8 cellular contexts compared by ENCODE assay signal in the genomic region with DNA sequence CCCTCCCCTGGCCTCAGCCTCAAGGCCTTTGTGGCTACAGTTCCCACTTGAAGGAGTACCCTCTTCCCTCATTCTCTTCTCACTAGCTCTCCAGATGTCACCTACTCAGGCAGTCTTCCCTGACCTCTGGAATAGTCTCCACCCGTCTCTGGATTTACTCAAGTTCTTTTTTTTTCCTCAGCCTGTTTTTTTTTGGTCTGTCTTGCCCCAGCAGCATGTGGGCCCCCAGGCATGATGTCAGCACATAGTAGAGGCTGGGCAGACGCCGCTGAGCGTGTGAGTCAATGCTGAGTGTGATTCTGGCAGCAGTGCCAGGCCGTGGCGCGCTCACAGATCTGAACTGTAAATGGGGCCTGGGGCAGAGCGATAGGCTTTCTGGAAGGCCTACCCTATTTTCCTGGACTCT. TPM values are rescaled to one million over a fixed set of nuclear protein-coding genes. Genes with fewer than 3 reads are reported as not detected.
DNase-seq lines count a peak whose midpoint lies in the region; ATAC-seq and TF ChIP-seq lines count a peak whose summit lies in the region.
"Not testable (repeated sequence)": the region's sequence is repeated elsewhere in the genome, so short reads cannot be mapped to it uniquely, and the experiment has no call there.

No MANE protein-coding gene starts in this region.

- peaks cover 26 to 76% (median 53%) of the 10 kb centered on the region in 10 experiments for H3K4me1 ChIP-seq in BLaER1 treated with 17β-estradiol and CSF1 and Interleukin-3, amounts not matched to agents 10 nM and 100 nM
- H3K4me1 ChIP-seq in SJSA1 (replicated peaks); foreskin keratinocyte: not testable (repeated sequence)
- peaks cover 11% of the 10 kb centered on the region for H3K4me1 ChIP-seq in psoas muscle

- H3K4me3 ChIP-seq in BLaER1 treated with 17β-estradiol and CSF1 and Interleukin-3, amounts not matched to agents 10 nM and 100 nM; SJSA1; psoas muscle: not testable (repeated sequence)

- ATAC-seq in foreskin keratinocyte (peak; percentile 94), psoas muscle (peak; percentile 41 to 70 (median 51))

- peak overlapping the region in 3 of 11 experiments; percentile 0 to 57 (median 34); a peak in 2 of 22 replicates for H3K9ac ChIP-seq in BLaER1 treated with 17β-estradiol and CSF1 and Interleukin-3, amounts not matched to agents 10 nM and 100 nM

- DNase-seq in HT1080 (ENCODE audit: low read depth) (peak; percentile 96), SJSA1 (ENCODE audit: low read depth in 1 of 2, low spot score in 2 of 2) (peak; percentile 64 to 81), cerebellar cortex (ENCODE audit: low spot score) (peak; percentile 63), foreskin keratinocyte (peak; percentile 66 to 81), lung microvascular endothelial cell (ENCODE audit: low read depth in 2 of 2) (peak; percentile 54 to 85), psoas muscle (peak; percentile 80 to 83), ureter (ENCODE audit: low spot score) (peak; percentile 58)

- not testable (repeated sequence) for H3K9me3 ChIP-seq in BLaER1 treated with 17β-estradiol and CSF1 and Interleukin-3, amounts not matched to agents 10 nM and 100 nM (replicated peaks in 1 of 11); SJSA1 (replicated peaks); psoas muscle

- peaks cover 0 to 28% (median 0%) of the 10 kb centered on the region in 11 experiments; a peak in 11 of 22 replicates for H3K36me3 ChIP-seq in BLaER1 treated with 17β-estradiol and CSF1 and Interleukin-3, amounts not matched to agents 10 nM and 100 nM
- H3K36me3 ChIP-seq in SJSA1; psoas muscle (ENCODE audit: insufficient read depth in 1 of 2, low read depth in 1 of 2): not testable (repeated sequence)

- not testable (repeated sequence) for H3K27me3 ChIP-seq in BLaER1 treated with 17β-estradiol and CSF1 and Interleukin-3, amounts not matched to agents 10 nM and 100 nM; SJSA1 (replicated peaks); foreskin keratinocyte; psoas muscle (ENCODE audit: insufficient read depth in 3 of 3, low read length in 2 of 3)

- H3K27ac ChIP-seq in BLaER1 treated with 17β-estradiol and CSF1 and Interleukin-3, amounts not matched to agents 10 nM and 100 nM = peak overlapping the region in 6 of 11 experiments; percentile 0 to 41 (median 17); a peak in 7 of 22 replicates
- H3K27ac ChIP-seq in SJSA1 = not testable (repeated sequence)
- H3K27ac ChIP-seq in foreskin keratinocyte = peak overlapping the region; percentile 52
- H3K27ac ChIP-seq in psoas muscle = peak overlapping the region; percentile 63

- WGBS in psoas muscle, 3 donors = 52 to 64% (median 61%) methylated on average over 8 of the region's 8 CpGs

- peaks cover 0 to 91% (median 6%) of the 10 kb centered on the region in 11 experiments; a peak in 12 of 22 replicates for H4K20me1 ChIP-seq in BLaER1 treated with 17β-estradiol and CSF1 and Interleukin-3, amounts not matched to agents 10 nM and 100 nM

- H3K4me2 ChIP-seq in BLaER1 treated with 17β-estradiol and CSF1 and Interleukin-3, amounts not matched to agents 10 nM and 100 nM = peak overlapping the region in 6 of 11 experiments; percentile 3 to 44 (median 26); a peak in 6 of 22 replicates

- intact Hi-C loops in psoas muscle (cut with DNase I) = not testable (repeated sequence)

- TF ChIP-seq CTCF in foreskin keratinocyte (conservative IDR thresholded peaks at IDR 0.05); psoas muscle (IDR thresholded peaks at IDR 0.05): not testable (repeated sequence)

RNA-seq across cellular contexts. Expression of a gene that starts 26.0 kb away (rescaled TPM):
- total RNA-seq in HT1080 (2014; rRNA removed; shearing (Covaris generic)) = 0.10 and 0.21 TPM in 2 replicates
- 0.01 and 0.16 TPM in 2 replicates for polyA plus RNA-seq in HT1080 (2015; cell fraction: cytosol; rRNA removed)
- polyA plus RNA-seq in HT1080 (2015; cell fraction: nucleus; rRNA removed) = 0.04 and 0.07 TPM in 2 replicates
- total RNA-seq in SJSA1 (2014; rRNA removed; shearing (Covaris generic)) = not detected in 2 replicates
- total RNA-seq in foreskin keratinocyte = 0.11 and 0.14 TPM in 2 replicates
- polyA plus RNA-seq in foreskin keratinocyte = 0.06 TPM in 2 replicates
- total RNA-seq in lung microvascular endothelial cell = 0.44 TPM in 1 of 2 replicates, not detected in the other
- total RNA-seq in psoas muscle = 10 to 100 TPM in 3 of 4 donors, 1 to 10 TPM in 1; 9.4 to 31.0 (median 23.4) TPM
- 10 to 100 TPM in 2 of 3 donors, 1 to 10 TPM in 1; 5.2 to 42.7 (median 13.6) TPM for polyA plus RNA-seq in psoas muscle
- total RNA-seq in ureter = 1.6 TPM
